Comparison of ENCODE assay signal across 8 cellular contexts in genomic region chr12:68042212-68042699, GRCh38. TPM values are rescaled to one million over a fixed set of nuclear protein-coding genes. Genes with fewer than 3 reads are reported as not detected.
DNase-seq lines count a peak whose midpoint lies in the region; ATAC-seq and TF ChIP-seq lines count a peak whose summit lies in the region.

No MANE protein-coding gene starts in this region.

- H3K36me3 Mint-ChIP-seq in activated naive CD8-positive, alpha-beta T cell treated with anti-CD3 and anti-CD28 coated beads for 36 hours, result peaks cover 11% of the 10 kb centered on the region
- no peaks in the 10 kb centered on the region for H3K36me3 Mint-ChIP-seq in type B pancreatic cell

- DNase-seq in GM13976 (ENCODE audit: low spot score) (peak; percentile 47), renal cortical epithelial cell (ENCODE audit: low read depth) (peak; percentile 40), amygdala (lab: John Stamatoyannopoulos, UW) (no peak), type B pancreatic cell (ENCODE audit: extremely low spot score, unreplicated experiment) (no peak), A172 (ENCODE audit: low spot score) (no peak)
- DNase-seq in activated naive CD8-positive, alpha-beta T cell treated with anti-CD3 and anti-CD28 coated beads for 36 hours, result peak; percentile 12

- TF ChIP-seq CTCF in GM13976 (IDR thresholded peaks at IDR 0.05; ENCODE audit: borderline replicate concordance, control extremely low read depth, extremely low read depth, insufficient read depth, missing control alignments) (no peak), type B pancreatic cell (conservative IDR thresholded peaks at IDR 0.05) (no peak)

- ATAC-seq in GM21360 (IDR thresholded peaks at IDR 0.05; ENCODE audit: unreplicated experiment), result peak; percentile 73
- peak; percentile 61 for ATAC-seq in HG03521 (IDR thresholded peaks at IDR 0.05; ENCODE audit: unreplicated experiment)

- H3K4me3 Mint-ChIP-seq in activated naive CD8-positive, alpha-beta T cell treated with anti-CD3 and anti-CD28 coated beads for 36 hours, result no peak overlapping the region
- no peak overlapping the region for H3K4me3 Mint-ChIP-seq in type B pancreatic cell

- no peaks in the 10 kb centered on the region for H3K27me3 Mint-ChIP-seq in activated naive CD8-positive, alpha-beta T cell treated with anti-CD3 and anti-CD28 coated beads for 36 hours
- no peaks in the 10 kb centered on the region for H3K27me3 Mint-ChIP-seq in type B pancreatic cell

- H3K27ac Mint-ChIP-seq in activated naive CD8-positive, alpha-beta T cell treated with anti-CD3 and anti-CD28 coated beads for 36 hours, result peak overlapping the region; percentile 69
- H3K27ac Mint-ChIP-seq in type B pancreatic cell, result no peak overlapping the region

- H3K9me3 Mint-ChIP-seq in activated naive CD8-positive, alpha-beta T cell treated with anti-CD3 and anti-CD28 coated beads for 36 hours, result peaks cover 4% of the 10 kb centered on the region
- H3K9me3 Mint-ChIP-seq in type B pancreatic cell, result peaks cover 4% of the 10 kb centered on the region

- H3K4me1 Mint-ChIP-seq in activated naive CD8-positive, alpha-beta T cell treated with anti-CD3 and anti-CD28 coated beads for 36 hours, result peaks cover 43% of the 10 kb centered on the region
- H3K4me1 Mint-ChIP-seq in type B pancreatic cell (ENCODE audit: unreplicated experiment), result peaks cover 9% of the 10 kb centered on the region

- in situ Hi-C loops in GM13976 (cut with MboI; ENCODE audit: low sequenced_read_pairs, unreplicated experiment), result loop anchor here (25.0 kb wide), 2 partner anchors 270 to 645 kb away; partner anchors contain the start of gene NUP107

RNA-seq across cellular contexts. Expression of gene IFNG-AS1, which starts 53.0 kb away (rescaled TPM):
- not detected for total RNA-seq in activated naive CD8-positive, alpha-beta T cell treated with anti-CD3 and anti-CD28 coated beads for 36 hours
- not detected in 2 replicates for total RNA-seq in renal cortical epithelial cell
- total RNA-seq in type B pancreatic cell (ENCODE audit: low replicate concordance), result not detected in 2 replicates
- not detected in 2 replicates for total RNA-seq in A172 (2014; rRNA removed; shearing (Covaris generic))

Comparison
In these comparisons a context has a peak if more than half of its experiments do, and no peak if none do; other contexts are left out.
1. DNase-seq: peak in GM13976 (single experiment), activated naive CD8-positive, alpha-beta T cell treated with anti-CD3 and anti-CD28 coated beads for 36 hours (single experiment) and renal cortical epithelial cell (single experiment); none in amygdala (0 of 56), type B pancreatic cell (single experiment) and A172 (single experiment).